1 cellular context compared by ENCODE assay signal in genomic region chr19:18697680-18698079, GRCh38.
TF ChIP-seq lines count a peak whose summit lies in the region.

No MANE protein-coding gene starts in this region.

TF ChIP-seq in HepG2, 621 proteins besides CTCF, POLR2A, EP300 and RAD21 (continued from another document):
- TF ChIP-seq ZBTB40 (IDR thresholded peaks at IDR 0.05) (no peak), ZBTB40 (CRISPR knock-in tag; IDR thresholded peaks at IDR 0.05) (no peak), NFIB (CRISPR knock-in tag; IDR thresholded peaks at IDR 0.05; ENCODE audit: borderline replicate concordance) (no peak), BATF2 (CRISPR knock-in tag; IDR thresholded peaks at IDR 0.05) (no peak), ZNF281 (CRISPR knock-in tag; IDR thresholded peaks at IDR 0.05; ENCODE audit: borderline replicate concordance) (no peak), REPIN1 (CRISPR knock-in tag; IDR thresholded peaks at IDR 0.05; ENCODE audit: borderline replicate concordance, low read depth) (no peak), TRIM24 (CRISPR knock-in tag; IDR thresholded peaks at IDR 0.05) (no peak), MAFF (IDR thresholded peaks at IDR 0.05; ENCODE audit: low read depth, low read length) (no peak), PREB (CRISPR knock-in tag; IDR thresholded peaks at IDR 0.05) (no peak), ZNF280D (CRISPR knock-in tag; IDR thresholded peaks at IDR 0.05) (no peak), SP1 (IDR thresholded peaks at IDR 0.05) (no peak), SP1 (CRISPR knock-in tag; IDR thresholded peaks at IDR 0.05) (no peak), AKAP8 (CRISPR knock-in tag; IDR thresholded peaks at IDR 0.05) (no peak)
TF ChIP-seq in HepG2: peak in this region for 0.
